8 cellular contexts compared by ENCODE assay signal in genomic region chr2:69755862-69756467, GRCh38. TPM values are rescaled to one million over a fixed set of nuclear protein-coding genes. Genes with fewer than 3 reads are reported as not detected.
DNase-seq lines count a peak whose midpoint lies in the region; ATAC-seq and TF ChIP-seq lines count a peak whose summit lies in the region.

No MANE protein-coding gene starts in this region.

- H3K9me3 ChIP-seq in body of pancreas (no peaks in the 10 kb centered on the region), lower lobe of right lung (no peaks in the 10 kb centered on the region)

- peaks cover 43% of the 10 kb centered on the region for H3K4me1 ChIP-seq in body of pancreas
- peaks cover 45% of the 10 kb centered on the region for H3K4me1 ChIP-seq in lower lobe of right lung

- ATAC-seq in HG03378 (IDR thresholded peaks at IDR 0.05; ENCODE audit: unreplicated experiment) (peak; percentile 68), body of pancreas (peak; percentile 42), lower lobe of right lung (peak; percentile 37 to 69), HG03520 (IDR thresholded peaks at IDR 0.05; ENCODE audit: unreplicated experiment) (no peak)

- in situ Hi-C loops in KBM-7 (cut with MboI; ENCODE audit: low pct_unique_long_range_greater_than_20kb, low sequenced_read_pairs): no loop called here

- H3K27ac ChIP-seq in body of pancreas (peak overlapping the region in 2 of 4 donors; percentile 5 to 57), lower lobe of right lung (no peak overlapping the region)

- intact Hi-C loops in body of pancreas (cut with DNase I) (no loop called here), lower lobe of right lung (cut with DNase I) (no loop called here)

- TF ChIP-seq POLR2A in body of pancreas (IDR thresholded peaks at IDR 0.05): no peak

- TF ChIP-seq CTCF in body of pancreas (IDR thresholded peaks at IDR 0.05): no peak
- no peak for TF ChIP-seq CTCF in lower lobe of right lung (IDR thresholded peaks at IDR 0.05)

- WGBS in body of pancreas, 2 donors: 37 to 40% methylated on average over 2 of the region's 2 CpGs

- DNase-seq in COLO829 (ENCODE audit: low spot score) (peak; percentile 51), body of pancreas (no peak), lower lobe of right lung (no peak), KBM-7 (no peak), NCI-H1436 (lab: John Stamatoyannopoulos, UW) (no peak), D341Med (ENCODE audit: low spot score) (no peak)

- no peaks in the 10 kb centered on the region for H3K27me3 ChIP-seq in body of pancreas
- no peaks in the 10 kb centered on the region for H3K27me3 ChIP-seq in lower lobe of right lung (ENCODE audit: low read depth)

- H3K4me3 ChIP-seq in body of pancreas (no peak overlapping the region), lower lobe of right lung (no peak overlapping the region)

- H3K36me3 ChIP-seq in body of pancreas (replicated peaks in 1 of 2; ENCODE audit: insufficient read depth in 1 of 2, low read depth in 2 of 2) (no peaks in the 10 kb centered on the region), lower lobe of right lung (peaks cover 15% of the 10 kb centered on the region)

RNA-seq across cellular contexts. Expression of gene ANXA4, which starts 14.0 kb away (rescaled TPM):
- total RNA-seq in body of pancreas (100 to 1,000 TPM; 382 to 399 TPM), lower lobe of right lung (173 TPM)
